In the genomic region with DNA sequence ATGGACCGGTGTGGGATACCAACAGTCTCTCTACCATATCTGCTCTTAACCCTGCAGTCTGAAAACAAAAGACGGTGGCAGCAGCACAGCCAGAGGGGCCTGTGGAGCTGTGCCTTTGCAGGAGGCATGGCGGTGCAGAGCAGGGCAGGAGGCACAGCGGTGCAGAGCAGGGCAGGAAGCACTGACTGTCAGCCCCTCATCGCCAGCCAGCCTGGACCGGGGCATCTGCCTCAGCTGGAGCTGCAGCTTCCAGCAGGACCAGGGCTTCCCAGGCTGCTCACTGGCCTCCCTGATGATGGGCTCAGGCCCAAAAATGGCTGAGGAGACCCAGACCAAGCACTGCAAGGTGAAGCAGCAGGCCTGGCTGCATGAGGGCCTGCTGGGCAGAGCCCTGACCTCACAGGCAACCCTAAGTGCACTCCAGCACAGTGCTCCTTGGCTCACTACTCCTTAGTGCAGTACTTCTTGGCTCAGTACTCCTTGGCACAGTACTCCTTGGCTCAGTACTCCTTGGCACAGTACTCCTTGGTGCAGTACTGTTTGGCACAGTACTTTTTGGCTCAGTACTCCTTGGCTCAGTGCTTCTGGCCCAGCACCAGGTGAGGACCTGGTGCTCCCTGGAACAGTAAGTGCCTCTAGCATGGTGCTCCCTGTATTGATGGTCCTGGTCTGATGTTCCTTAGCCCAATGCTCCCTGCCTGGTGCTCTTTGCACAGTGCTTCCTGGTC, we compare ENCODE assay signal across 25 cellular contexts.
DNase-seq lines count a peak whose midpoint lies in the region; ATAC-seq, FAIRE-seq and TF ChIP-seq lines count a peak whose summit lies in the region.
"Had no signal": no experiment of that assay in that cellular context is flagged by ENCODE, and none has a peak within 500 bp of the region (broad histone marks: within the 10 kb centered on the region; RNA-seq: fewer than 3 reads in every experiment).

No MANE protein-coding gene starts in this region.

- ATAC-seq in HepG2 (no peak), right lobe of liver (no peak)
- ATAC-seq in activated CD8-positive, alpha-beta T cell treated with anti-CD3 and anti-CD28 coated beads for 36 hours = no peak
- ATAC-seq: A549 had no signal

- in situ Hi-C loops in HepG2 (cut with HindIII; ENCODE audit: extremely low pct_ligation_motif_present, low pct_unique_long_range_greater_than_20kb) = no loop called here

- no peak overlapping the region for H3K18ac ChIP-seq in mesenchymal stem cell (ENCODE audit: low read depth in 1 of 2, low read length in 2 of 2)

- TF ChIP-seq RAD21 in HepG2 (CRISPR knock-in tag; IDR thresholded peaks at IDR 0.05) = no peak

- H3K27me3 Mint-ChIP-seq in astrocyte (ENCODE audit: low read depth, unreplicated experiment) = peaks cover 41% of the 10 kb centered on the region
- peaks cover 2% of the 10 kb centered on the region for H3K27me3 Mint-ChIP-seq in activated CD8-positive, alpha-beta T cell treated with anti-CD3 and anti-CD28 coated beads for 36 hours
- H3K27me3 Mint-ChIP-seq: CD4-positive, CD25-positive, alpha-beta regulatory T cell had no signal

- H2BK120ac ChIP-seq in mesenchymal stem cell (ENCODE audit: low read depth, low read length) = no peak overlapping the region

- FAIRE-seq in HepG2 (lab: Jason Lieb, UNC) (no peak), astrocyte (lab: Jason Lieb, UNC) (no peak)
- FAIRE-seq: A549, G401.6, GM12891, GM19239 had no signal

- H3K36me3 ChIP-seq in HepG2 (replicated peaks in 1 of 2; ENCODE audit: control insufficient read depth in 1 of 2, insufficient read depth in 2 of 2, low read length in 2 of 2) (no peaks in the 10 kb centered on the region), right lobe of liver (no peaks in the 10 kb centered on the region), astrocyte (ENCODE audit: insufficient read depth, low read length) (no peaks in the 10 kb centered on the region), mesenchymal stem cell (ENCODE audit: control insufficient read depth in 1 of 2, insufficient read depth in 2 of 2, low read depth in 1 of 2, low read length in 2 of 2) (no peaks in the 10 kb centered on the region), osteoblast (ENCODE audit: insufficient read depth, low read length) (no peaks in the 10 kb centered on the region), MG63 (no peaks in the 10 kb centered on the region)
- H3K36me3 ChIP-seq: BE2C, BLaER1 had no signal

- no peak overlapping the region for H3K4me3 Mint-ChIP-seq in astrocyte (ENCODE audit: unreplicated experiment)
- no peak overlapping the region for H3K4me3 Mint-ChIP-seq in activated CD8-positive, alpha-beta T cell treated with anti-CD3 and anti-CD28 coated beads for 36 hours
- H3K4me3 Mint-ChIP-seq: CD14-positive monocyte; CD4-positive, alpha-beta memory T cell; CD4-positive, CD25-positive, alpha-beta regulatory T cell; CD8-positive, alpha-beta memory T cell had no signal

- TF ChIP-seq CTCF in HepG2 (CRISPR knock-in tag; IDR thresholded peaks at IDR 0.05) (no peak), right lobe of liver (IDR thresholded peaks at IDR 0.05) (no peak), astrocyte (IDR thresholded peaks at IDR 0.05; ENCODE audit: insufficient read depth, low read depth, low read length) (no peak), osteoblast (IDR thresholded peaks at IDR 0.05; ENCODE audit: extremely low read depth, low read depth, low read length) (no peak)
- TF ChIP-seq CTCF in activated CD8-positive, alpha-beta T cell treated with anti-CD3 and anti-CD28 coated beads for 36 hours (IDR thresholded peaks at IDR 0.05) = no peak

- no peak overlapping the region for H2AK5ac ChIP-seq in mesenchymal stem cell (ENCODE audit: low read length, severe bottlenecking)

- H3K4me2 ChIP-seq in HepG2 (ENCODE audit: low read depth, low read length) (no peak overlapping the region), astrocyte (ENCODE audit: low read length) (no peak overlapping the region), mesenchymal stem cell (ENCODE audit: low read length, poor library complexity, severe bottlenecking) (no peak overlapping the region), osteoblast (ENCODE audit: insufficient read depth, low read length) (no peak overlapping the region)
- H3K4me2 ChIP-seq: A549, BLaER1 had no signal

- H3K36me3 Mint-ChIP-seq in astrocyte (ENCODE audit: low read depth, unreplicated experiment) = no peaks in the 10 kb centered on the region
- H3K36me3 Mint-ChIP-seq in activated CD8-positive, alpha-beta T cell treated with anti-CD3 and anti-CD28 coated beads for 36 hours (ENCODE audit: low read depth) = no peaks in the 10 kb centered on the region
- H3K36me3 Mint-ChIP-seq: CD14-positive monocyte; CD4-positive, alpha-beta memory T cell; CD4-positive, CD25-positive, alpha-beta regulatory T cell; CD8-positive, alpha-beta memory T cell had no signal

- H4K91ac ChIP-seq in mesenchymal stem cell (ENCODE audit: low read length) = peak overlapping the region; percentile 15

- no peaks in the 10 kb centered on the region for H3K4me1 ChIP-seq in HepG2 (ENCODE audit: insufficient read depth, low read length)
- no peaks in the 10 kb centered on the region for H3K4me1 ChIP-seq in right lobe of liver
- H3K4me1 ChIP-seq in astrocyte (ENCODE audit: insufficient read depth, low read length) = no peaks in the 10 kb centered on the region
- H3K4me1 ChIP-seq in mesenchymal stem cell (ENCODE audit: control insufficient read depth, insufficient read depth, low read depth, low read length) = peaks cover 3% of the 10 kb centered on the region
- H3K4me1 ChIP-seq in osteoblast (ENCODE audit: insufficient read depth, low read length) = no peaks in the 10 kb centered on the region
- H3K4me1 ChIP-seq: A549, BE2C had no signal

- H3K27ac ChIP-seq in HepG2 (ENCODE audit: extremely low read length, insufficient read depth, low read length) = no peak overlapping the region
- H3K27ac ChIP-seq in right lobe of liver = no peak overlapping the region
- H3K27ac ChIP-seq in astrocyte (ENCODE audit: low read depth, low read length) = no peak overlapping the region
- H3K27ac ChIP-seq in mesenchymal stem cell (ENCODE audit: low read length, poor library complexity, severe bottlenecking) = no peak overlapping the region
- H3K27ac ChIP-seq in osteoblast (ENCODE audit: low read depth, low read length) = no peak overlapping the region
- H3K27ac ChIP-seq: 22Rv1, A549, BLaER1 had no signal

- H3K9me3 ChIP-seq in HepG2 (ENCODE audit: low read length) (no peaks in the 10 kb centered on the region), right lobe of liver (no peaks in the 10 kb centered on the region), astrocyte (ENCODE audit: insufficient read depth, low read depth, low read length) (no peaks in the 10 kb centered on the region), mesenchymal stem cell (ENCODE audit: control insufficient read depth, low read length) (no peaks in the 10 kb centered on the region), osteoblast (ENCODE audit: low read depth, low read length) (no peaks in the 10 kb centered on the region), MG63 (no peaks in the 10 kb centered on the region)
- H3K9me3 ChIP-seq: A549, BE2C, BLaER1 had no signal

- H3K9me3 Mint-ChIP-seq in astrocyte (ENCODE audit: unreplicated experiment) = peaks cover 3% of the 10 kb centered on the region
- no peaks in the 10 kb centered on the region for H3K9me3 Mint-ChIP-seq in activated CD8-positive, alpha-beta T cell treated with anti-CD3 and anti-CD28 coated beads for 36 hours

- TF ChIP-seq POLR2A in HepG2 (IDR thresholded peaks at IDR 0.05; ENCODE audit: insufficient read depth in 1 of 2, low read depth in 2 of 2, low read length in 2 of 2) = no peak
- no peak for TF ChIP-seq POLR2A in right lobe of liver (IDR thresholded peaks at IDR 0.05)

- H3K27me3 ChIP-seq in HepG2 (ENCODE audit: control insufficient read depth in 1 of 2, insufficient read depth in 2 of 2, low read length in 2 of 2) (peaks cover 11 to 47% of the 10 kb centered on the region in 2 experiments; a peak in 4 of 5 replicates), right lobe of liver (no peaks in the 10 kb centered on the region), astrocyte (ENCODE audit: insufficient read depth, low read length) (peaks cover 2% of the 10 kb centered on the region), mesenchymal stem cell (ENCODE audit: control insufficient read depth in 1 of 2, insufficient read depth in 1 of 2, low read length in 2 of 2) (peaks cover 21 to 74% of the 10 kb centered on the region in 2 experiments), osteoblast (ENCODE audit: insufficient read depth, low read length) (peaks cover 2% of the 10 kb centered on the region), MG63 (no peaks in the 10 kb centered on the region)
- H3K27me3 ChIP-seq: BE2C, BLaER1 had no signal

- BruUV-seq in HepG2 (replicated peaks; lab: Mats Ljungman, UMichigan) = no TSS peak

- H3K9ac ChIP-seq in HepG2 (ENCODE audit: insufficient read depth, low read depth, low read length) = no peak overlapping the region
- no peak overlapping the region for H3K9ac ChIP-seq in astrocyte (ENCODE audit: low read length)
- no peak overlapping the region for H3K9ac ChIP-seq in mesenchymal stem cell (ENCODE audit: low read length)
- H3K9ac ChIP-seq: BLaER1 had no signal

- no peak overlapping the region for H4K8ac ChIP-seq in mesenchymal stem cell (ENCODE audit: low read length)

- H3K14ac ChIP-seq in mesenchymal stem cell (ENCODE audit: low read length in 2 of 2) = no peak overlapping the region

- H2AFZ ChIP-seq in HepG2 (ENCODE audit: low read length) (no peak overlapping the region), astrocyte (ENCODE audit: low read depth, low read length) (no peak overlapping the region), mesenchymal stem cell (ENCODE audit: low read depth, low read length) (no peak overlapping the region), osteoblast (ENCODE audit: low read length) (no peak overlapping the region)

- TF ChIP-seq EP300 in HepG2 (IDR thresholded peaks at IDR 0.05; ENCODE audit: low read depth in 2 of 2, low read length in 2 of 2) (no peak), HepG2 (CRISPR knock-in tag; IDR thresholded peaks at IDR 0.05; ENCODE audit: borderline replicate concordance) (no peak)

- CTCF ChIA-PET in HepG2 (lab: Yijun Ruan, JAX; ENCODE audit: low intra/inter-chr PET ratio, low total read pairs) = no interaction called here
- CTCF ChIA-PET in activated CD8-positive, alpha-beta T cell treated with anti-CD3 and anti-CD28 coated beads for 36 hours (lab: Charles Lee) = no interaction called here

- no peaks in the 10 kb centered on the region for H3K79me2 ChIP-seq in HepG2 (ENCODE audit: insufficient read depth, low read length)
- H3K79me2 ChIP-seq in astrocyte (ENCODE audit: insufficient read depth, low read length) = no peaks in the 10 kb centered on the region
- no peaks in the 10 kb centered on the region for H3K79me2 ChIP-seq in osteoblast (ENCODE audit: insufficient read depth, low read length)

- intact Hi-C loops in HepG2 (cut with micrococcal nuclease; ENCODE audit: unreplicated experiment) = loop anchor here (5.0 kb wide), 1 partner anchor 553 kb away; no protein-coding TSS in a partner anchor
- intact Hi-C loops in right lobe of liver (cut with DNase I) = no loop called here
- intact Hi-C loops in activated CD8-positive, alpha-beta T cell treated with anti-CD3 and anti-CD28 coated beads for 36 hours (cut with micrococcal nuclease) = no loop called here

- no peaks in the 10 kb centered on the region for H4K20me1 ChIP-seq in HepG2 (ENCODE audit: insufficient read depth, low read length)
- no peaks in the 10 kb centered on the region for H4K20me1 ChIP-seq in astrocyte (ENCODE audit: insufficient read depth, low read length)
- H4K20me1 ChIP-seq in osteoblast (ENCODE audit: insufficient read depth, low read length) = no peaks in the 10 kb centered on the region
- H4K20me1 ChIP-seq: BLaER1 had no signal

- no peak overlapping the region for H2BK15ac ChIP-seq in mesenchymal stem cell (ENCODE audit: low read depth, poor library complexity, severe bottlenecking)

- H3K79me1 ChIP-seq in mesenchymal stem cell (replicated peaks; ENCODE audit: low read length, poor library complexity, severe bottlenecking) = no peaks in the 10 kb centered on the region

- H3K27ac Mint-ChIP-seq in astrocyte (ENCODE audit: unreplicated experiment) = peak overlapping the region; percentile 18
- H3K27ac Mint-ChIP-seq in activated CD8-positive, alpha-beta T cell treated with anti-CD3 and anti-CD28 coated beads for 36 hours = no peak overlapping the region
- H3K27ac Mint-ChIP-seq: CD14-positive monocyte; CD4-positive, alpha-beta memory T cell; CD4-positive, CD25-positive, alpha-beta regulatory T cell; CD8-positive, alpha-beta memory T cell had no signal

- H3K4me3 ChIP-seq in HepG2 (replicated peaks in 1 of 3; ENCODE audit: insufficient read depth in 1 of 3, low read depth in 2 of 3, low read length in 3 of 3) = no peak overlapping the region
- no peak overlapping the region for H3K4me3 ChIP-seq in right lobe of liver
- H3K4me3 ChIP-seq in astrocyte (ENCODE audit: insufficient read depth, low read depth, low read length) = no peak overlapping the region
- H3K4me3 ChIP-seq in mesenchymal stem cell (ENCODE audit: insufficient read depth in 1 of 2, low read depth in 1 of 2, low read length in 2 of 2) = no peak overlapping the region
- no peak overlapping the region for H3K4me3 ChIP-seq in osteoblast (ENCODE audit: insufficient read depth, low read length)
- H3K4me3 ChIP-seq in MG63 = no peak overlapping the region
- H3K4me3 ChIP-seq: A549, BLaER1 had no signal

- H3K4me1 Mint-ChIP-seq in astrocyte (ENCODE audit: low read depth, unreplicated experiment) = no peaks in the 10 kb centered on the region
- H3K4me1 Mint-ChIP-seq in activated CD8-positive, alpha-beta T cell treated with anti-CD3 and anti-CD28 coated beads for 36 hours (ENCODE audit: low read depth) = no peaks in the 10 kb centered on the region
- H3K4me1 Mint-ChIP-seq: CD4-positive, alpha-beta memory T cell; CD4-positive, CD25-positive, alpha-beta regulatory T cell; CD8-positive, alpha-beta memory T cell had no signal

- H2BK12ac ChIP-seq in mesenchymal stem cell (ENCODE audit: low read length in 2 of 2) = no peak overlapping the region

- H2BK5ac ChIP-seq in mesenchymal stem cell (ENCODE audit: low read depth, low read length, poor library complexity, severe bottlenecking) = no peak overlapping the region

- DNase-seq in HepG2 (ENCODE audit: low spot score) (no peak), right lobe of liver (no peak), astrocyte (ENCODE audit: low read depth) (no peak), mesenchymal stem cell (no peak), osteoblast (ENCODE audit: insufficient read length, low spot score, missing footprints) (peak; percentile 73), nucleus accumbens (lab: John Stamatoyannopoulos, UW) (no peak), MG63 (no peak)
- DNase-seq in activated CD8-positive, alpha-beta T cell treated with anti-CD3 and anti-CD28 coated beads for 36 hours = no peak
- DNase-seq: AML-193; BE2C; C1 segment of cervical spinal cord; CD4-positive, alpha-beta memory T cell; CD4-positive, CD25-positive, alpha-beta regulatory T cell; CD8-positive, alpha-beta memory T cell; COR-L47; DMS 273 treated with DMSO at 0.1 percent for 48 hours; DMS79 treated with DMSO at 0.1 percent for 48 hours; GF-D8 had no signal

- no peak overlapping the region for H3K23ac ChIP-seq in mesenchymal stem cell (ENCODE audit: low read length in 2 of 2)

- H3K4ac ChIP-seq in mesenchymal stem cell (ENCODE audit: low read depth in 1 of 2, low read length in 2 of 2) = no peak overlapping the region

- POLR2A ChIA-PET in HepG2 (lab: Yijun Ruan, JAX) = no interaction called here
- POLR2A ChIA-PET in activated CD8-positive, alpha-beta T cell treated with anti-CD3 and anti-CD28 coated beads for 36 hours (lab: Charles Lee) = no interaction called here

- 67% methylated on average over 1 of the region's 6 CpGs for WGBS in HepG2 (ENCODE audit: low lambda C conversion rate)
- no CpG with 5 or more reads among the region's 6 CpGs for WGBS in right lobe of liver (ENCODE audit: insufficient coverage, low coverage, low lambda C conversion rate, missing lambda C conversion rate)
- WGBS in mesenchymal stem cell = 88% methylated on average over 6 of the region's 6 CpGs
